In genomic region chr4:169791527-169792156, GRCh38 we compare ENCODE assay signal across 8 cellular contexts. TPM values are rescaled to one million over a fixed set of nuclear protein-coding genes. Genes with fewer than 3 reads are reported as not detected.
A peak's percentile ranks its signal among the peaks of the same experiment; 100 is the strongest.
DNase-seq lines count a peak whose midpoint lies in the region; ATAC-seq and TF ChIP-seq lines count a peak whose summit lies in the region.

No MANE protein-coding gene starts in this region.

- intact Hi-C loops in natural killer cell (cut with micrococcal nuclease) (no loop called here), vagina (cut with DNase I) (no loop called here)

- DNase-seq in 8988T (peak; percentile 9), GM12864 (ENCODE audit: low read depth) (no peak), NCI-H345 (lab: John Stamatoyannopoulos, UW) (peak; percentile 62), fibroblast of mammary gland (ENCODE audit: low read depth) (peak; percentile 70), natural killer cell (no peak), vagina (ENCODE audit: extremely low spot score in 2 of 2) (no peak)
- peak; percentile 55 for DNase-seq in activated CD8-positive, alpha-beta memory T cell treated with anti-CD3 and anti-CD28 coated beads, Interleukin-2, amount 50 U/mL, for 48 hours

- H3K27me3 ChIP-seq in vagina = no peaks in the 10 kb centered on the region

- no peaks in the 10 kb centered on the region for H3K9me3 Mint-ChIP-seq in natural killer cell

- no peak overlapping the region for H3K27ac Mint-ChIP-seq in natural killer cell

- H3K27me3 Mint-ChIP-seq in natural killer cell (ENCODE audit: low read depth in 2 of 2) = peaks cover 55 to 72% of the 10 kb centered on the region in 2 donors

- H3K4me3 Mint-ChIP-seq in natural killer cell = no peak overlapping the region

- no peaks in the 10 kb centered on the region for H3K9me3 ChIP-seq in vagina

- H3K27ac ChIP-seq in vagina = no peak overlapping the region

- no peak overlapping the region for H3K4me3 ChIP-seq in GM12864 (ENCODE audit: low read depth, low read length)
- peak overlapping the region; percentile 31 for H3K4me3 ChIP-seq in fibroblast of mammary gland (ENCODE audit: control insufficient read depth, low read depth, low read length)
- H3K4me3 ChIP-seq in vagina = peak overlapping the region; percentile 28 to 31

- H3K4me1 Mint-ChIP-seq in natural killer cell = peaks cover 7 to 10% of the 10 kb centered on the region in 2 donors

- no peaks in the 10 kb centered on the region for H3K36me3 Mint-ChIP-seq in natural killer cell

- no peak for TF ChIP-seq POLR2A in vagina (IDR thresholded peaks at IDR 0.05)

- ATAC-seq in natural killer cell = peak in 2 of 3 donors; percentile 49 to 57
- ATAC-seq in HG03354 (IDR thresholded peaks at IDR 0.05; ENCODE audit: poor library complexity, severe bottlenecking, unreplicated experiment) = no peak

- no peaks in the 10 kb centered on the region for H3K36me3 ChIP-seq in vagina

- H3K4me1 ChIP-seq in vagina = peaks cover 10% of the 10 kb centered on the region

- peak; percentile 13 for TF ChIP-seq CTCF in GM12864 (IDR thresholded peaks at IDR 0.05; ENCODE audit: low read depth, low read length, missing control alignments)
- TF ChIP-seq CTCF in fibroblast of mammary gland (conservative IDR thresholded peaks at IDR 0.05; ENCODE audit: control insufficient read depth, insufficient read depth, low read depth, low read length) = peak; percentile 60
- TF ChIP-seq CTCF in natural killer cell (IDR thresholded peaks at IDR 0.05) = no peak
- TF ChIP-seq CTCF in vagina (IDR thresholded peaks at IDR 0.05) = peak in 2 of 3 experiments; percentile 24 to 38

RNA-seq across cellular contexts. Expression of gene HPF1, which starts 33.9 kb away (rescaled TPM):
- total RNA-seq in natural killer cell (10 to 100 TPM; 12.9 to 16.1 (median 14.6) TPM), vagina (15.2 TPM)

Comparison
In these comparisons a context has a peak if more than half of its experiments do, and no peak if none do; other contexts are left out.
1. DNase-seq: peak in 8988T (single experiment), NCI-H345 (single experiment), activated CD8-positive, alpha-beta memory T cell treated with anti-CD3 and anti-CD28 coated beads, Interleukin-2, amount 50 U/mL, for 48 hours (single experiment) and fibroblast of mammary gland (single experiment); none in GM12864 (single experiment), natural killer cell (single experiment) and vagina (0 of 2).